Comparison of ENCODE assay signal across 40 cellular contexts in genomic region chr1:99754697-99755096, GRCh38.
"Had no signal": no experiment of that assay in that cellular context is flagged by ENCODE, and none has a peak within 500 bp of the region (broad histone marks: within the 10 kb centered on the region; RNA-seq: fewer than 3 reads in every experiment).

No MANE protein-coding gene starts in this region.

- H3K27me3 ChIP-seq: adrenal gland, ascending aorta, body of pancreas, brain microvascular endothelial cell, breast epithelium, cardiac muscle cell had no signal

- FAIRE-seq: astrocyte, bronchial epithelial cell had no signal

- ATAC-seq: activated naive CD4-positive, alpha-beta T cell treated with anti-CD3 and anti-CD28 coated beads, Interleukin-2, amount 50 U/mL, for 72 hours; activated naive CD8-positive, alpha-beta T cell treated with anti-CD3 and anti-CD28 coated beads, Interleukin-2, amount 50 U/mL, for 24 hours; activated T-cell treated with anti-CD3 and anti-CD28 coated beads, Interleukin-2, amount 50 U/mL, for 4 hours; activated T-cell treated with anti-CD3 and anti-CD28 coated beads, Interleukin-2, amount 50 U/mL, for 72 hours; activated T-helper 17 cell treated with anti-CD3 and anti-CD28 coated beads, Interleukin-2, amount 50 U/mL, for 72 hours; body of pancreas had no signal

- H3K4me3 Mint-ChIP-seq: activated naive CD4-positive, alpha-beta T cell treated with anti-CD3 and anti-CD28 coated beads for 36 hours; activated naive CD4-positive, alpha-beta T cell treated with anti-CD3 and anti-CD28 coated beads, Interleukin-2, amount 10 ng/mL, durations not matched to agents 7 days and 5 days; activated naive CD4-positive, alpha-beta T cell treated with anti-CD3 and anti-CD28 coated beads, Interleukin-2, amount 50 U/mL, for 24 hours; activated naive CD8-positive, alpha-beta T cell; activated naive CD8-positive, alpha-beta T cell treated with anti-CD3 and anti-CD28 coated beads for 36 hours; activated naive CD8-positive, alpha-beta T cell treated with anti-CD3 and anti-CD28 coated beads, Interleukin-2, amount 10 ng/mL, durations not matched to agents 7 days and 5 days; activated naive CD8-positive, alpha-beta T cell treated with anti-CD3 and anti-CD28 coated beads, Interleukin-2, amount 50 U/mL, for 24 hours; activated T-cell treated with anti-CD3 and anti-CD28 coated beads, Interleukin-2, amount 50 U/mL, for 24 hours; activated T-cell treated with anti-CD3 and anti-CD28 coated beads, Interleukin-2, amount 50 U/mL, for 4 hours; activated T-cell treated with anti-CD3 and anti-CD28 coated beads, Interleukin-2, amount 50 U/mL, for 72 hours; activated T-helper 1 cell treated with anti-CD3 and anti-CD28 coated beads, Interleukin-12 subunit alpha, Interleukin-12 subunit beta, Interleukin-2, Interleukin-4 antibody, amounts not matched to agents 30 ng/mL and 10 ng/mL and 1 ng/mL, durations not matched to agents 14 hours and 24 hours and 36 hours; activated T-helper 17 cell treated with anti-CD3 and anti-CD28 coated beads, Interleukin-2, amount 50 U/mL, for 72 hours; brain; central memory CD8-positive, alpha-beta T cell had no signal

- DNase-seq: activated effector memory CD4-positive, alpha-beta T cell treated with anti-CD3 and anti-CD28 coated beads, Interleukin-2, amount 50 U/mL, for 16 hours; activated effector memory CD4-positive, alpha-beta T cell treated with Interleukin-2 at 50 U/mL for 16 hours; activated gamma-delta T cell; activated gamma-delta T cell treated with Interleukin-2 at 50 U/mL for 16 hours; activated naive CD4-positive, alpha-beta T cell; activated naive CD4-positive, alpha-beta T cell treated with anti-CD3 and anti-CD28 coated beads for 36 hours; activated naive CD4-positive, alpha-beta T cell treated with anti-CD3 and anti-CD28 coated beads, Interleukin-2, amount 10 ng/mL, durations not matched to agents 7 days and 5 days; activated naive CD4-positive, alpha-beta T cell treated with anti-CD3 and anti-CD28 coated beads, Interleukin-2, amount 50 U/mL, for 16 hours; activated naive CD4-positive, alpha-beta T cell treated with Interleukin-2 at 50 U/mL for 16 hours; activated naive CD8-positive, alpha-beta T cell treated with anti-CD3 and anti-CD28 coated beads for 36 hours; activated naive CD8-positive, alpha-beta T cell treated with anti-CD3 and anti-CD28 coated beads, Interleukin-2, amount 10 ng/mL, durations not matched to agents 7 days and 5 days; activated naive CD8-positive, alpha-beta T cell treated with anti-CD3 and anti-CD28 coated beads, Interleukin-2, amount 50 U/mL, for 24 hours; activated T-cell treated with anti-CD3 and anti-CD28 coated beads, Interleukin-2, amount 50 U/mL, for 1 hour; activated T-cell treated with anti-CD3 and anti-CD28 coated beads, Interleukin-2, amount 50 U/mL, for 24 hours; activated T-cell treated with anti-CD3 and anti-CD28 coated beads, Interleukin-2, amount 50 U/mL, for 4 hours; activated T-cell treated with anti-CD3 and anti-CD28 coated beads, Interleukin-2, amount 50 U/mL, for 48 hours; activated T-cell treated with anti-CD3 and anti-CD28 coated beads, Interleukin-2, amount 50 U/mL, for 72 hours; adrenal gland; amniotic stem cell; amygdala; anterior cingulate cortex; aorta; body of pancreas; brain microvascular endothelial cell; caudate nucleus; central memory CD4-positive, alpha-beta T cell; cerebellar nuclear complex had no signal

- H3K9me3 ChIP-seq: ascending aorta, body of pancreas, breast epithelium had no signal

- H3K4me1 ChIP-seq: ascending aorta, breast epithelium had no signal

- H3K27ac ChIP-seq: ascending aorta, body of pancreas, brain microvascular endothelial cell, breast epithelium, cardiac muscle cell had no signal

- H3K27ac Mint-ChIP-seq: activated naive CD4-positive, alpha-beta T cell treated with anti-CD3 and anti-CD28 coated beads for 36 hours; activated naive CD4-positive, alpha-beta T cell treated with anti-CD3 and anti-CD28 coated beads, Interleukin-2, amount 10 ng/mL, durations not matched to agents 7 days and 5 days; activated naive CD4-positive, alpha-beta T cell treated with anti-CD3 and anti-CD28 coated beads, Interleukin-2, amount 50 U/mL, for 24 hours; activated naive CD8-positive, alpha-beta T cell; activated naive CD8-positive, alpha-beta T cell treated with anti-CD3 and anti-CD28 coated beads for 36 hours; activated naive CD8-positive, alpha-beta T cell treated with anti-CD3 and anti-CD28 coated beads, Interleukin-2, amount 10 ng/mL, durations not matched to agents 7 days and 5 days; activated naive CD8-positive, alpha-beta T cell treated with anti-CD3 and anti-CD28 coated beads, Interleukin-2, amount 50 U/mL, for 24 hours; activated T-cell treated with anti-CD3 and anti-CD28 coated beads, Interleukin-2, amount 50 U/mL, for 24 hours; activated T-cell treated with anti-CD3 and anti-CD28 coated beads, Interleukin-2, amount 50 U/mL, for 72 hours; activated T-helper 1 cell treated with anti-CD3 and anti-CD28 coated beads, Interleukin-12 subunit alpha, Interleukin-12 subunit beta, Interleukin-2, Interleukin-4 antibody, amounts not matched to agents 30 ng/mL and 10 ng/mL and 1 ng/mL, durations not matched to agents 14 hours and 24 hours and 36 hours; activated T-helper 17 cell treated with anti-CD3 and anti-CD28 coated beads, Interleukin-2, amount 50 U/mL, for 72 hours; activated T-helper 2 cell treated with anti-CD3 and anti-CD28 coated beads, Interferon-gamma antibody, Interleukin-2, Interleukin-4, amounts not matched to agents 10 μg/mL and 5 μg/mL and 100 μg/mL, durations not matched to agents 14 hours and 24 hours and 36 hours; brain had no signal

- H3K4me1 Mint-ChIP-seq: central memory CD8-positive, alpha-beta T cell had no signal

- H3K36me3 ChIP-seq: adrenal gland, ascending aorta, brain microvascular endothelial cell, breast epithelium, cardiac muscle cell had no signal

- H3K9me3 Mint-ChIP-seq: activated naive CD4-positive, alpha-beta T cell treated with anti-CD3 and anti-CD28 coated beads for 36 hours; activated naive CD4-positive, alpha-beta T cell treated with anti-CD3 and anti-CD28 coated beads, Interleukin-2, amount 10 ng/mL, durations not matched to agents 7 days and 5 days; activated naive CD4-positive, alpha-beta T cell treated with anti-CD3 and anti-CD28 coated beads, Interleukin-2, amount 50 U/mL, for 24 hours; activated naive CD8-positive, alpha-beta T cell treated with anti-CD3 and anti-CD28 coated beads, Interleukin-2, amount 10 ng/mL, durations not matched to agents 7 days and 5 days; activated T-cell treated with anti-CD3 and anti-CD28 coated beads, Interleukin-2, amount 50 U/mL, for 24 hours; activated T-cell treated with anti-CD3 and anti-CD28 coated beads, Interleukin-2, amount 50 U/mL, for 4 hours; activated T-cell treated with anti-CD3 and anti-CD28 coated beads, Interleukin-2, amount 50 U/mL, for 72 hours; activated T-helper 1 cell treated with anti-CD3 and anti-CD28 coated beads, Interleukin-12 subunit alpha, Interleukin-12 subunit beta, Interleukin-2, Interleukin-4 antibody, amounts not matched to agents 30 ng/mL and 10 ng/mL and 1 ng/mL, durations not matched to agents 14 hours and 24 hours and 36 hours; activated T-helper 17 cell treated with anti-CD3 and anti-CD28 coated beads, Interleukin-2, amount 50 U/mL, for 72 hours; central memory CD8-positive, alpha-beta T cell had no signal

- H3K27me3 Mint-ChIP-seq: activated naive CD8-positive, alpha-beta T cell; activated naive CD8-positive, alpha-beta T cell treated with anti-CD3 and anti-CD28 coated beads for 36 hours; activated naive CD8-positive, alpha-beta T cell treated with anti-CD3 and anti-CD28 coated beads, Interleukin-2, amount 10 ng/mL, durations not matched to agents 7 days and 5 days; activated naive CD8-positive, alpha-beta T cell treated with anti-CD3 and anti-CD28 coated beads, Interleukin-2, amount 50 U/mL, for 24 hours; activated T-cell treated with anti-CD3 and anti-CD28 coated beads, Interleukin-2, amount 50 U/mL, for 24 hours; brain; central memory CD8-positive, alpha-beta T cell had no signal

- H3K36me3 Mint-ChIP-seq: activated naive CD4-positive, alpha-beta T cell treated with anti-CD3 and anti-CD28 coated beads, Interleukin-2, amount 10 ng/mL, durations not matched to agents 7 days and 5 days; activated naive CD4-positive, alpha-beta T cell treated with anti-CD3 and anti-CD28 coated beads, Interleukin-2, amount 50 U/mL, for 24 hours; activated naive CD4-positive, alpha-beta T cell treated with anti-CD3 and anti-CD28 coated beads, Interleukin-2, amount 50 U/mL, for 72 hours; brain had no signal

- H3K4me3 ChIP-seq: adrenal gland, ascending aorta, body of pancreas, breast epithelium, cardiac muscle cell had no signal
